In genomic region chr1:101238041-101238515, GRCh38 we compare ENCODE assay signal across 8 cellular contexts. TPM values are rescaled to one million over a fixed set of nuclear protein-coding genes. Genes with fewer than 3 reads are reported as not detected.
DNase-seq lines count a peak whose midpoint lies in the region; ATAC-seq, FAIRE-seq and TF ChIP-seq lines count a peak whose summit lies in the region.

No MANE protein-coding gene starts in this region.

- TF ChIP-seq CTCF in DND-41 (IDR thresholded peaks at IDR 0.05; ENCODE audit: borderline replicate concordance, extremely low read depth, low read length, poor library complexity, severe bottlenecking) = no peak
- no peak for TF ChIP-seq CTCF in Loucy (conservative IDR thresholded peaks at IDR 0.05; ENCODE audit: low read length)

- H3K27me3 ChIP-seq in DND-41 (ENCODE audit: insufficient read depth, low read length, poor library complexity) (peaks cover 11% of the 10 kb centered on the region), Loucy (ENCODE audit: insufficient read depth, low read length, poor library complexity, severe bottlenecking) (no peaks in the 10 kb centered on the region)

- DNase-seq in DND-41 = peak; percentile 46
- peak in 3 of 4 experiments; percentile 5 to 61 (median 57) for DNase-seq in activated naive CD4-positive, alpha-beta T cell (lab: John Stamatoyannopoulos, UW)
- peak; percentile 45 to 64 (median 58) for DNase-seq in stimulated activated CD4-positive, alpha-beta T cell treated with anti-CD3 and anti-CD28 coated beads, TNF-alpha, amount 100 ng/mL, for 4 hours (ENCODE audit: low read depth in 3 of 3)
- DNase-seq in GM12891 (ENCODE audit: insufficient read length, low spot score) = no peak
- no peak for DNase-seq in cerebellum (ENCODE audit: low spot score)
- DNase-seq in cerebellar nuclear complex (lab: John Stamatoyannopoulos, UW) = no peak

- H2AFZ ChIP-seq in DND-41 (ENCODE audit: low read depth, low read length) = peak overlapping the region; percentile 69; the same call in 1 of the 2 replicates
- peak overlapping the region; percentile 32; the same call in 1 of the 2 replicates for H2AFZ ChIP-seq in Loucy (ENCODE audit: low read length)

- H3F3A ChIP-seq in Loucy (ENCODE audit: low read depth) = no peaks in the 10 kb centered on the region

- H3K36me3 ChIP-seq in DND-41 (ENCODE audit: insufficient read depth, low read length) = peaks cover 5% of the 10 kb centered on the region; the same call in 1 of the 2 replicates
- no peaks in the 10 kb centered on the region for H3K36me3 ChIP-seq in Loucy (ENCODE audit: insufficient read depth, low read length)

- H3K9me2 ChIP-seq in Loucy (replicated peaks; ENCODE audit: low read depth, low read length) = no peaks in the 10 kb centered on the region

- H4K20me1 ChIP-seq in DND-41 (ENCODE audit: insufficient read depth, low read length) (no peaks in the 10 kb centered on the region), Loucy (ENCODE audit: insufficient read depth, low read length, poor library complexity, severe bottlenecking) (no peaks in the 10 kb centered on the region)

- H3K27ac ChIP-seq in DND-41 (ENCODE audit: low read length) = peak overlapping the region; percentile 43; the same call in 1 of the 2 replicates

- no peak for TF ChIP-seq POLR2A in GM12891 (IDR thresholded peaks at IDR 0.05; ENCODE audit: low read depth, low read length)

- H3K79me2 ChIP-seq in DND-41 (ENCODE audit: insufficient read depth, low read length) = no peaks in the 10 kb centered on the region
- H3K79me2 ChIP-seq in Loucy (ENCODE audit: insufficient read depth, low read length) = no peaks in the 10 kb centered on the region

- H3K4me3 ChIP-seq in DND-41 (ENCODE audit: low read depth in 1 of 2, low read length in 2 of 2) (peak overlapping the region; percentile 21 to 65; a peak in 3 of 4 replicates), Loucy (ENCODE audit: low read length, poor library complexity, severe bottlenecking) (peak overlapping the region; percentile 71), iPS-18c (ENCODE audit: insufficient read depth, low read depth, low read length) (peak overlapping the region; percentile 25; the same call in 1 of the 2 replicates)

- H3K4me1 ChIP-seq in DND-41 (ENCODE audit: insufficient read depth, low read length) (peaks cover 34% of the 10 kb centered on the region), Loucy (ENCODE audit: insufficient read depth, low read length, poor library complexity, severe bottlenecking) (peaks cover 33% of the 10 kb centered on the region)

- H3K9me3 ChIP-seq in DND-41 (ENCODE audit: insufficient read depth, low read length, severe bottlenecking) (no peaks in the 10 kb centered on the region), Loucy (ENCODE audit: insufficient read depth, low read depth, low read length) (no peaks in the 10 kb centered on the region), iPS-18c (ENCODE audit: control insufficient read depth, insufficient read depth, low read length) (peaks cover 3% of the 10 kb centered on the region)

- no peak for FAIRE-seq in GM12891 (lab: Jason Lieb, UNC)

- peak; percentile 47 for ATAC-seq in DND-41 (ENCODE audit: insufficient read depth, low read depth)

- peak overlapping the region; percentile 84 for H3K4me2 ChIP-seq in DND-41 (ENCODE audit: insufficient read depth, low read length)
- peak overlapping the region; percentile 84 for H3K4me2 ChIP-seq in Loucy (ENCODE audit: low read depth, low read length, poor library complexity, severe bottlenecking)

- H3K9ac ChIP-seq in DND-41 (ENCODE audit: low read depth, low read length) (peak overlapping the region; percentile 58), Loucy (ENCODE audit: low read depth, low read length, poor library complexity, severe bottlenecking) (peak overlapping the region; percentile 41)

TF ChIP-seq in GM12891, 5 proteins besides CTCF, POLR2A, EP300 and RAD21:
- TF ChIP-seq POLR2AphosphoS5 (IDR thresholded peaks at IDR 0.05; ENCODE audit: low read depth, low read length) (no peak), PAX5 (IDR thresholded peaks at IDR 0.05; ENCODE audit: insufficient read depth, low read length, severe bottlenecking) (no peak), POU2F2 (IDR thresholded peaks at IDR 0.05; ENCODE audit: low read depth, low read length) (no peak), TAF1 (IDR thresholded peaks at IDR 0.05; ENCODE audit: low read depth, low read length) (no peak), SPI1 (IDR thresholded peaks at IDR 0.05; ENCODE audit: low read depth, low read length) (no peak)

RNA-seq across cellular contexts. Expression of gene S1PR1, which starts 1.3 kb away (rescaled TPM):
- polyA plus RNA-seq in GM12891 (2012; ENCODE audit: low read depth, missing spikeins) = 11.5 TPM
- total RNA-seq in cerebellum = 38.3 TPM

Comparison
In these comparisons a context has a peak if more than half of its experiments do, and no peak if none do; other contexts are left out.
1. DNase-seq: peak in DND-41 (single experiment), activated naive CD4-positive, alpha-beta T cell (3 of 4) and stimulated activated CD4-positive, alpha-beta T cell treated with anti-CD3 and anti-CD28 coated beads, TNF-alpha, amount 100 ng/mL, for 4 hours (3 of 3); none in GM12891 (single experiment), cerebellum (single experiment) and cerebellar nuclear complex (0 of 2).
2. Peak in every context shown above with its lines, with median percentiles within 50 percentile points of each other: H3K4me3 ChIP-seq.